ENCODE assay signal across 1 cellular context in genomic region chr13:98664924-98665637, GRCh38.
TF ChIP-seq lines count a peak whose summit lies in the region.

No MANE protein-coding gene starts in this region.

TF ChIP-seq in HEK293T, 16 proteins besides CTCF, POLR2A, EP300 and RAD21 (continued from another document):
- no peak for TF ChIP-seq ELF4 (IDR thresholded peaks at IDR 0.05)
